ENCODE assay signal across 8 cellular contexts in the genomic region with DNA sequence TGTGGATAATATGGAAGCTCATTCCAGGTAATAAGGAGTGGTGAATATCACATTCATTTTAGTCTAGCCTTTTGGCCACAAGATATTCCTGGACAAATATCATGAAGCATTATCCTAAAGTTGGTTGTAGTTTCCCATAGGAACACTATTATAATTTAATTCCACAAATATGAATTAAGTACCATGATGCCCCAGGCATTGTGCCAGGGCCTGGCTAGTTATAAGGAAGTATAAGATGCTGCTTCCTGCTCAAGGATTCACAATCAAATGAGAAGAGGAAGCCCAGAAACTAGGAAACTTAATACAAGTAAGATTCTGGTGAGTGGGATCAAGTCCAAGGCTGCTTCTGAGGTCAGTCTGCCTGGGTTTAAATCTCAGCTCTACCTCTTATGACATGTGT. TPM values are rescaled to one million over a fixed set of nuclear protein-coding genes. Genes with fewer than 3 reads are reported as not detected.
"Had no signal": no experiment of that assay in that cellular context is flagged by ENCODE, and none has a peak within 500 bp of the region (broad histone marks: within the 10 kb centered on the region; RNA-seq: fewer than 3 reads in every experiment).

No MANE protein-coding gene starts in this region.

- H3K27ac Mint-ChIP-seq: GM23338, H9 had no signal

- DNase-seq: H9, HCEC 1CT, IMR-90 had no signal

- ATAC-seq: GM23338 had no signal

- H3K4me3 ChIP-seq: GM23338 had no signal

- H3K4me1 Mint-ChIP-seq: GM23338 had no signal

- FAIRE-seq: H1, H54, HTR-8/SVneo had no signal

- H3K4me3 Mint-ChIP-seq: GM23338, H9 had no signal

RNA-seq across cellular contexts. Expression of gene ZP4, which starts 30.6 kb away (rescaled TPM):
- total RNA-seq: GM23338, H1, H9, HT-29, IMR-90 had no signal
